ENCODE assay signal across 26 cellular contexts in genomic region chr3:104032283-104032682, GRCh38.
DNase-seq lines count a peak whose midpoint lies in the region; ATAC-seq and TF ChIP-seq lines count a peak whose summit lies in the region.
"Had no signal": no experiment of that assay in that cellular context is flagged by ENCODE, and none has a peak within 500 bp of the region (broad histone marks: within the 10 kb centered on the region; RNA-seq: fewer than 3 reads in every experiment).

No MANE protein-coding gene starts in this region.

- no peak overlapping the region for H4K91ac ChIP-seq in trophoblast cell (ENCODE audit: low read depth, low read length)

- no peak for TF ChIP-seq CTCF in GM23338 (conservative IDR thresholded peaks at IDR 0.05; ENCODE audit: low read depth in 2 of 2)
- TF ChIP-seq CTCF in fibroblast of pulmonary artery (IDR thresholded peaks at IDR 0.05; ENCODE audit: low read length, missing control alignments) = no peak
- TF ChIP-seq CTCF in upper lobe of right lung (IDR thresholded peaks at IDR 0.05) = no peak

- intact Hi-C loops in upper lobe of right lung (cut with DNase I) = no loop called here
- intact Hi-C loops in left ventricle myocardium superior (cut with micrococcal nuclease) = no loop called here

- no peak overlapping the region for H3K9ac ChIP-seq in adipocyte (ENCODE audit: low read length)
- H3K9ac ChIP-seq in trophoblast cell (ENCODE audit: low read length) = no peak overlapping the region
- H3K9ac ChIP-seq: GM23248, neural progenitor cell had no signal

- H4K20me1 ChIP-seq in GM23338 (replicated peaks; ENCODE audit: insufficient read depth) = no peaks in the 10 kb centered on the region

- H3K4ac ChIP-seq in trophoblast cell (ENCODE audit: low read depth, low read length) = no peak overlapping the region

- H2BK12ac ChIP-seq in trophoblast cell (ENCODE audit: low read length) = no peak overlapping the region

- H4K8ac ChIP-seq in trophoblast cell (ENCODE audit: low read depth, low read length) = no peak overlapping the region

- H3K4me2 ChIP-seq in GM23338 (no peak overlapping the region), trophoblast cell (ENCODE audit: low read length) (peak overlapping the region; percentile 48)
- H3K4me2 ChIP-seq: neural progenitor cell had no signal

- peaks cover 6% of the 10 kb centered on the region for H3K79me1 ChIP-seq in trophoblast cell (ENCODE audit: low read length)

- H2BK5ac ChIP-seq in trophoblast cell (ENCODE audit: low read depth, low read length, poor library complexity) = no peak overlapping the region

- no peak overlapping the region for H3K14ac ChIP-seq in trophoblast cell (ENCODE audit: low read length)

- no peak overlapping the region for H2BK120ac ChIP-seq in trophoblast cell (ENCODE audit: insufficient read depth, low read length, poor library complexity)

- no peaks in the 10 kb centered on the region for H3K27me3 Mint-ChIP-seq in GM23338 (ENCODE audit: insufficient read depth, low read depth, poor library complexity)
- H3K27me3 Mint-ChIP-seq: activated CD8-positive, alpha-beta memory T cell treated with anti-CD3 and anti-CD28 coated beads, Interleukin-2, amount 10 ng/mL, durations not matched to agents 7 days and 5 days; CD4-positive, CD25-positive, alpha-beta regulatory T cell; progenitor cell of endocrine pancreas; stimulated activated naive CD8-positive, alpha-beta T cell treated with anti-CD3 and anti-CD28 coated beads, Interleukin-15, amount 100 ng/mL, for 72 hours had no signal

- H3K9me3 ChIP-seq in adipocyte (ENCODE audit: control insufficient read depth, low read length) (peaks cover 4% of the 10 kb centered on the region), trophoblast cell (ENCODE audit: insufficient read depth, low read depth, low read length) (peaks cover 4% of the 10 kb centered on the region), upper lobe of right lung (no peaks in the 10 kb centered on the region)
- H3K9me3 ChIP-seq: tibial artery had no signal

- peak overlapping the region; percentile 34; the same call in 1 of the 2 replicates for H3K27ac Mint-ChIP-seq in GM23338
- H3K27ac Mint-ChIP-seq: activated CD8-positive, alpha-beta memory T cell treated with anti-CD3 and anti-CD28 coated beads, Interleukin-2, amount 10 ng/mL, durations not matched to agents 7 days and 5 days; activated naive CD4-positive, alpha-beta T cell treated with anti-CD3 and anti-CD28 coated beads for 36 hours; CD4-positive, CD25-positive, alpha-beta regulatory T cell; neural progenitor cell; progenitor cell of endocrine pancreas; stimulated activated naive CD8-positive, alpha-beta T cell treated with anti-CD3 and anti-CD28 coated beads, Interleukin-15, amount 100 ng/mL, for 72 hours; T-helper 2 cell treated with Interferon-gamma antibody and Interleukin-4, amounts not matched to agents 5 μg/mL and 100 μg/mL, for 36 hours had no signal

- H3K23ac ChIP-seq in trophoblast cell (ENCODE audit: low read length) = no peak overlapping the region

- ATAC-seq in GM23338 (no peak), upper lobe of right lung (no peak), left ventricle myocardium superior (no peak)
- ATAC-seq: activated CD8-positive, alpha-beta memory T cell treated with anti-CD3 and anti-CD28 coated beads, Interleukin-2, amount 10 ng/mL, durations not matched to agents 7 days and 5 days; stimulated activated naive CD8-positive, alpha-beta T cell treated with anti-CD3 and anti-CD28 coated beads, Interleukin-15, amount 100 ng/mL, for 72 hours had no signal

- H3K4me3 Mint-ChIP-seq in GM23338 = no peak overlapping the region
- H3K4me3 Mint-ChIP-seq: activated CD8-positive, alpha-beta memory T cell treated with anti-CD3 and anti-CD28 coated beads, Interleukin-2, amount 10 ng/mL, durations not matched to agents 7 days and 5 days; activated naive CD4-positive, alpha-beta T cell treated with anti-CD3 and anti-CD28 coated beads for 36 hours; CD4-positive, CD25-positive, alpha-beta regulatory T cell; neural progenitor cell; stimulated activated naive CD8-positive, alpha-beta T cell treated with anti-CD3 and anti-CD28 coated beads, Interleukin-15, amount 100 ng/mL, for 72 hours; T-helper 2 cell treated with Interferon-gamma antibody and Interleukin-4, amounts not matched to agents 5 μg/mL and 100 μg/mL, for 36 hours had no signal

- no peak overlapping the region for H2AK5ac ChIP-seq in trophoblast cell (ENCODE audit: low read length)

- H3K4me1 ChIP-seq in GM23338 (ENCODE audit: insufficient read depth) = no peaks in the 10 kb centered on the region; the same call in 1 of the 2 replicates
- no peaks in the 10 kb centered on the region for H3K4me1 ChIP-seq in adipocyte (ENCODE audit: control insufficient read depth, insufficient read depth, low read length)
- peaks cover 12 to 16% of the 10 kb centered on the region in 2 experiments for H3K4me1 ChIP-seq in trophoblast cell (ENCODE audit: control insufficient read depth in 1 of 2, insufficient read depth in 2 of 2, low read length in 2 of 2)
- no peaks in the 10 kb centered on the region for H3K4me1 ChIP-seq in upper lobe of right lung
- H3K4me1 ChIP-seq: neural progenitor cell, tibial artery had no signal

- H3K27me3 ChIP-seq in GM23338 (ENCODE audit: insufficient read depth) (no peaks in the 10 kb centered on the region), adipocyte (replicated peaks; ENCODE audit: control insufficient read depth, insufficient read depth, low read length) (no peaks in the 10 kb centered on the region), trophoblast cell (ENCODE audit: insufficient read depth, low read length) (no peaks in the 10 kb centered on the region), upper lobe of right lung (no peaks in the 10 kb centered on the region)
- H3K27me3 ChIP-seq: neural progenitor cell, tibial artery had no signal

- H3K9me3 Mint-ChIP-seq in GM23338 = peaks cover 15% of the 10 kb centered on the region; the same call in 2 of the 3 replicates
- H3K9me3 Mint-ChIP-seq: neural progenitor cell had no signal

- H3F3A ChIP-seq in GM23338 (replicated peaks; ENCODE audit: low read depth) = no peaks in the 10 kb centered on the region

- H3K36me3 ChIP-seq in GM23338 (ENCODE audit: insufficient read depth) = no peaks in the 10 kb centered on the region
- no peaks in the 10 kb centered on the region for H3K36me3 ChIP-seq in adipocyte (ENCODE audit: control insufficient read depth, insufficient read depth, low read length, severe bottlenecking)
- no peaks in the 10 kb centered on the region for H3K36me3 ChIP-seq in trophoblast cell (ENCODE audit: control insufficient read depth in 1 of 2, insufficient read depth in 2 of 2, low read length in 2 of 2)
- no peaks in the 10 kb centered on the region for H3K36me3 ChIP-seq in upper lobe of right lung
- H3K36me3 ChIP-seq: neural progenitor cell, tibial artery had no signal

- DNase-seq in GM23338 (ENCODE audit: low spot score) (peak; percentile 55), adipocyte (ENCODE audit: low read depth) (peak; percentile 48), fibroblast of pulmonary artery (ENCODE audit: low read depth) (peak; percentile 2), trophoblast cell (peak in 1 of 2 donors; percentile 32), upper lobe of right lung (no peak), ureter (ENCODE audit: low spot score) (no peak), left ventricle myocardium superior (no peak)
- no peak for DNase-seq in effector CD8-positive, alpha-beta T cell (lab: John Stamatoyannopoulos, UW)
- DNase-seq: activated CD4-positive, alpha-beta T cell treated with anti-CD3 and anti-CD28 coated beads for 48 hours; activated CD8-positive, alpha-beta memory T cell treated with anti-CD3 and anti-CD28 coated beads, Interleukin-2, amount 10 ng/mL, durations not matched to agents 7 days and 5 days; activated naive CD4-positive, alpha-beta T cell treated with anti-CD3 and anti-CD28 coated beads for 36 hours; CD4-positive, CD25-positive, alpha-beta regulatory T cell; central memory CD4-positive, alpha-beta T cell; foreskin fibroblast; GM23248; hippocampal formation; MV-4-11; NCI-H146; NCI-H524; stimulated activated naive CD8-positive, alpha-beta T cell treated with anti-CD3 and anti-CD28 coated beads, Interleukin-15, amount 100 ng/mL, for 72 hours; tibial artery had no signal

- H4K12ac ChIP-seq in trophoblast cell (ENCODE audit: low read depth, low read length) = no peak overlapping the region

- H3K79me2 ChIP-seq in GM23338 (replicated peaks; ENCODE audit: insufficient read depth) (no peaks in the 10 kb centered on the region), trophoblast cell (ENCODE audit: control insufficient read depth, insufficient read depth, low read length, poor library complexity) (no peaks in the 10 kb centered on the region)

- H2AFZ ChIP-seq in GM23338 (no peak overlapping the region), trophoblast cell (ENCODE audit: insufficient read depth, low read length, poor library complexity) (no peak overlapping the region)
- H2AFZ ChIP-seq: GM23248, neural progenitor cell had no signal

- no peak overlapping the region for H3K18ac ChIP-seq in trophoblast cell (ENCODE audit: low read length)

- no peaks in the 10 kb centered on the region for H3K9me2 ChIP-seq in GM23338 (ENCODE audit: insufficient read depth)

- peak overlapping the region; percentile 36; the same call in 1 of the 2 replicates for H3K27ac ChIP-seq in GM23338 (ENCODE audit: low read depth)
- H3K27ac ChIP-seq in trophoblast cell (ENCODE audit: low read depth, low read length) = peak overlapping the region; percentile 57
- H3K27ac ChIP-seq in upper lobe of right lung = no peak overlapping the region
- H3K27ac ChIP-seq: epithelial cell of prostate, GM23248, neural progenitor cell, tibial artery had no signal

- peaks cover 5% of the 10 kb centered on the region for H3K36me3 Mint-ChIP-seq in GM23338 (ENCODE audit: low read depth)
- H3K36me3 Mint-ChIP-seq: activated CD8-positive, alpha-beta memory T cell treated with anti-CD3 and anti-CD28 coated beads, Interleukin-2, amount 10 ng/mL, durations not matched to agents 7 days and 5 days; CD4-positive, CD25-positive, alpha-beta regulatory T cell; neural progenitor cell had no signal

- peaks cover 8% of the 10 kb centered on the region for H3K4me1 Mint-ChIP-seq in GM23338
- H3K4me1 Mint-ChIP-seq: activated CD8-positive, alpha-beta memory T cell treated with anti-CD3 and anti-CD28 coated beads, Interleukin-2, amount 10 ng/mL, durations not matched to agents 7 days and 5 days; CD4-positive, CD25-positive, alpha-beta regulatory T cell; stimulated activated naive CD8-positive, alpha-beta T cell treated with anti-CD3 and anti-CD28 coated beads, Interleukin-15, amount 100 ng/mL, for 72 hours had no signal

- no peak overlapping the region for H3K4me3 ChIP-seq in GM23338
- H3K4me3 ChIP-seq in adipocyte (ENCODE audit: low read length) = no peak overlapping the region
- H3K4me3 ChIP-seq in fibroblast of pulmonary artery (replicated peaks; ENCODE audit: low read depth, low read length) = no peak overlapping the region
- no peak overlapping the region for H3K4me3 ChIP-seq in trophoblast cell (ENCODE audit: low read depth, low read length)
- H3K4me3 ChIP-seq in upper lobe of right lung = no peak overlapping the region
- H3K4me3 ChIP-seq: GM23248, lung, neural progenitor cell, tibial artery had no signal

TF ChIP-seq in GM23338, 12 proteins besides CTCF, POLR2A, EP300 and RAD21 (continues in another document):
- TF ChIP-seq NANOG (IDR thresholded peaks at IDR 0.05; ENCODE audit: borderline replicate concordance) = peak; percentile 12; the same call in 1 of the 2 replicates
- no peak for TF ChIP-seq ZNF331 (CRISPR knock-in tag; IDR thresholded peaks at IDR 0.05; ENCODE audit: low read depth)
- TF ChIP-seq STAT1 (IDR thresholded peaks at IDR 0.05; ENCODE audit: unreplicated experiment) = no peak

Comparison
In these comparisons a context has a peak if more than half of its experiments do, and no peak if none do; other contexts are left out.
1. DNase-seq: peak in GM23338 (single experiment), adipocyte (single experiment) and fibroblast of pulmonary artery (single experiment); none in upper lobe of right lung (single experiment), effector CD8-positive, alpha-beta T cell (single experiment), ureter (single experiment) and left ventricle myocardium superior (single experiment).